In genomic region chr20:37977786-37978185, GRCh38 we compare ENCODE assay signal across 20 cellular contexts.
"Had no signal": no experiment of that assay in that cellular context is flagged by ENCODE, and none has a peak within 500 bp of the region (broad histone marks: within the 10 kb centered on the region; RNA-seq: fewer than 3 reads in every experiment).

No MANE protein-coding gene starts in this region.

- H3K9me3 ChIP-seq: stomach, upper lobe of left lung had no signal

- ATAC-seq: foreskin keratinocyte, left lobe of liver had no signal

- H3K27ac Mint-ChIP-seq: activated T-helper 1 cell treated with anti-CD3 and anti-CD28 coated beads, Interleukin-12 subunit alpha, Interleukin-12 subunit beta, Interleukin-2, Interleukin-4 antibody, amounts not matched to agents 30 ng/mL and 10 ng/mL and 1 ng/mL, durations not matched to agents 14 hours and 24 hours and 36 hours; mesothelial cell of epicardium had no signal

- H3K4me3 ChIP-seq: coronary artery, lung, skin epidermis, stomach, upper lobe of left lung had no signal

- H3K4me3 Mint-ChIP-seq: activated T-helper 1 cell treated with anti-CD3 and anti-CD28 coated beads, Interleukin-12 subunit alpha, Interleukin-12 subunit beta, Interleukin-2, Interleukin-4 antibody, amounts not matched to agents 30 ng/mL and 10 ng/mL and 1 ng/mL, durations not matched to agents 14 hours and 24 hours and 36 hours; mesothelial cell of epicardium had no signal

- H3K4me1 ChIP-seq: foreskin keratinocyte, stomach, upper lobe of left lung had no signal

- H3K27ac ChIP-seq: brain microvascular endothelial cell, coronary artery, foreskin keratinocyte, skin epidermis, stomach, upper lobe of left lung, WERI-Rb-1 had no signal

- DNase-seq: activated CD4-positive, alpha-beta T cell treated with anti-CD3 and anti-CD28 coated beads for 1 hour; activated gamma-delta T cell treated with Interleukin-2 at 50 U/mL for 16 hours; activated T-cell treated with anti-CD3 and anti-CD28 coated beads for 4 hours; brain microvascular endothelial cell; central memory CD4-positive, alpha-beta T cell; foreskin keratinocyte; hypothalamus; kidney; occipital lobe; stimulated activated CD4-positive, alpha-beta T cell treated with anti-CD3 and anti-CD28 coated beads, Interleukin-2, amount 100 ng/mL, for 48 hours; stomach; T-helper 2 cell; upper lobe of left lung; WERI-Rb-1 had no signal

- H3K9me3 Mint-ChIP-seq: activated T-helper 1 cell treated with anti-CD3 and anti-CD28 coated beads, Interleukin-12 subunit alpha, Interleukin-12 subunit beta, Interleukin-2, Interleukin-4 antibody, amounts not matched to agents 30 ng/mL and 10 ng/mL and 1 ng/mL, durations not matched to agents 14 hours and 24 hours and 36 hours; mesothelial cell of epicardium had no signal

- H3K27me3 ChIP-seq: brain microvascular endothelial cell, stomach, upper lobe of left lung had no signal
